ENCODE assay signal across 16 cellular contexts in the genomic region with DNA sequence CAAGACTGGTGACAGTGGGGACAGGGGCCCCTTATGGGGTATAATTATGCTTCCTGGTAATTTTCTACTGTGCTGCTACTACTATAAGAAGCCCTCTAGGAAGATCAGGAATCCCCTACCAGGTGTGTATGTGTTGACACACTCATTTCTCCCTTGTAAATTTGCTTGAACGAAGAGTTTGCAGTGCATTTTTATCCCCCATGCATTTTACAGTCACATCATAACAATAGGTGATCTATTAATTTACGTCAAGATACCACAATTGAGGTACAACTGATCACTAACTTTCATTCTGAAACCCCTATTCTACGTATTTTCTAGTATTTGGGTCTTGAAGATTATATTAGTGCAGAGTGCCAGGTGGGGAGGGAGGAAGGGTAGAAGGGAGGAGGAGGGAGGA.
DNase-seq lines count a peak whose midpoint lies in the region; ATAC-seq, FAIRE-seq and TF ChIP-seq lines count a peak whose summit lies in the region.
"Had no signal": no experiment of that assay in that cellular context is flagged by ENCODE, and none has a peak within 500 bp of the region (broad histone marks: within the 10 kb centered on the region; RNA-seq: fewer than 3 reads in every experiment).

No MANE protein-coding gene starts in this region.

- H3K9ac ChIP-seq in mucosa of rectum (ENCODE audit: low read depth in 1 of 2, low read length in 2 of 2): no peak overlapping the region
- H3K9ac ChIP-seq: parathyroid adenoma, SK-N-SH had no signal

- no peak overlapping the region for H3K27ac Mint-ChIP-seq in stimulated activated effector memory CD8-positive, alpha-beta T cell treated with anti-CD3 and anti-CD28 coated beads, Interleukin-12 subunit alpha, Interleukin-12 subunit beta, amount 100 ng/mL, for 72 hours
- no peak overlapping the region for H3K27ac Mint-ChIP-seq in endothelial cell (ENCODE audit: unreplicated experiment)
- H3K27ac Mint-ChIP-seq: activated naive CD4-positive, alpha-beta T cell treated with anti-CD3 and anti-CD28 coated beads, Interleukin-2, amount 50 U/mL, for 72 hours; CD14-positive monocyte had no signal

- ATAC-seq in HG02571 (IDR thresholded peaks at IDR 0.05; ENCODE audit: unreplicated experiment) (peak; percentile 42), HG03139 (IDR thresholded peaks at IDR 0.05; ENCODE audit: unreplicated experiment) (peak; percentile 64)
- ATAC-seq in stimulated activated effector memory CD8-positive, alpha-beta T cell treated with anti-CD3 and anti-CD28 coated beads, Interleukin-12 subunit alpha, Interleukin-12 subunit beta, amount 100 ng/mL, for 72 hours: no peak
- ATAC-seq in activated CD4-positive, CD25-positive, alpha-beta regulatory T cell treated with anti-CD3 and anti-CD28 coated beads, Interleukin-2, amount 50 U/mL, for 24 hours: no peak
- ATAC-seq: activated naive CD4-positive, alpha-beta T cell treated with anti-CD3 and anti-CD28 coated beads, Interleukin-2, amount 50 U/mL, for 72 hours; HCT116 had no signal

- H3K4me3 ChIP-seq in mucosa of rectum (ENCODE audit: low read length in 2 of 2): no peak overlapping the region

- peak; percentile 78 for FAIRE-seq in GM19239 (lab: Jason Lieb, UNC)
- FAIRE-seq: GM12892 had no signal

- H3K4me3 Mint-ChIP-seq in stimulated activated effector memory CD8-positive, alpha-beta T cell treated with anti-CD3 and anti-CD28 coated beads, Interleukin-12 subunit alpha, Interleukin-12 subunit beta, amount 100 ng/mL, for 72 hours: no peak overlapping the region
- no peak overlapping the region for H3K4me3 Mint-ChIP-seq in endothelial cell (ENCODE audit: unreplicated experiment)
- H3K4me3 Mint-ChIP-seq: CD14-positive monocyte had no signal

- DNase-seq in GM19239 (ENCODE audit: insufficient read length, low spot score) (no peak), endothelial cell (ENCODE audit: low spot score) (no peak)
- no peak for DNase-seq in stimulated activated effector memory CD8-positive, alpha-beta T cell treated with anti-CD3 and anti-CD28 coated beads, Interleukin-12 subunit alpha, Interleukin-12 subunit beta, amount 100 ng/mL, for 72 hours (ENCODE audit: low spot score in 2 of 2)
- DNase-seq: caudate nucleus, glutamatergic neuron, islet precursor cell, SK-N-SH had no signal

- H3K27ac ChIP-seq in mucosa of rectum (ENCODE audit: low read depth in 2 of 2, low read length in 2 of 2): peak overlapping the region; percentile 49 to 72
- H3K27ac ChIP-seq: parathyroid adenoma had no signal

- H3K9me3 Mint-ChIP-seq in stimulated activated effector memory CD8-positive, alpha-beta T cell treated with anti-CD3 and anti-CD28 coated beads, Interleukin-12 subunit alpha, Interleukin-12 subunit beta, amount 100 ng/mL, for 72 hours: no peaks in the 10 kb centered on the region
- H3K9me3 Mint-ChIP-seq in endothelial cell (ENCODE audit: unreplicated experiment): no peaks in the 10 kb centered on the region
- H3K9me3 Mint-ChIP-seq: activated naive CD4-positive, alpha-beta T cell treated with anti-CD3 and anti-CD28 coated beads, Interleukin-2, amount 50 U/mL, for 72 hours; CD14-positive monocyte had no signal

- no peaks in the 10 kb centered on the region for H3K36me3 ChIP-seq in mucosa of rectum (ENCODE audit: control insufficient read depth in 2 of 2, insufficient read depth in 2 of 2, low read length in 2 of 2)

- peaks cover 9% of the 10 kb centered on the region for H3K4me1 Mint-ChIP-seq in stimulated activated effector memory CD8-positive, alpha-beta T cell treated with anti-CD3 and anti-CD28 coated beads, Interleukin-12 subunit alpha, Interleukin-12 subunit beta, amount 100 ng/mL, for 72 hours
- H3K4me1 Mint-ChIP-seq in endothelial cell (ENCODE audit: unreplicated experiment): peaks cover 4% of the 10 kb centered on the region

- H3K27me3 ChIP-seq in mucosa of rectum (ENCODE audit: control insufficient read depth in 2 of 2, insufficient read depth in 2 of 2, low read length in 2 of 2): no peaks in the 10 kb centered on the region

- peaks cover 4% of the 10 kb centered on the region in 2 donors for H3K4me1 ChIP-seq in mucosa of rectum (ENCODE audit: control insufficient read depth in 2 of 2, insufficient read depth in 2 of 2, low read length in 2 of 2)
- H3K4me1 ChIP-seq: parathyroid adenoma had no signal

- no peaks in the 10 kb centered on the region for H3K9me3 ChIP-seq in mucosa of rectum (ENCODE audit: control insufficient read depth in 2 of 2, low read length in 2 of 2)
- H3K9me3 ChIP-seq: SK-N-SH had no signal

- H3K27me3 Mint-ChIP-seq in endothelial cell (ENCODE audit: unreplicated experiment): peaks cover 1% of the 10 kb centered on the region

- H3K36me3 Mint-ChIP-seq in stimulated activated effector memory CD8-positive, alpha-beta T cell treated with anti-CD3 and anti-CD28 coated beads, Interleukin-12 subunit alpha, Interleukin-12 subunit beta, amount 100 ng/mL, for 72 hours: peaks cover 5% of the 10 kb centered on the region
- no peaks in the 10 kb centered on the region for H3K36me3 Mint-ChIP-seq in endothelial cell (ENCODE audit: low read depth, unreplicated experiment)
- H3K36me3 Mint-ChIP-seq: activated naive CD4-positive, alpha-beta T cell treated with anti-CD3 and anti-CD28 coated beads, Interleukin-2, amount 50 U/mL, for 72 hours; CD14-positive monocyte had no signal

- no peak for TF ChIP-seq CTCF in endothelial cell (IDR thresholded peaks at IDR 0.05; ENCODE audit: unreplicated experiment)

Comparison
In these comparisons a context has a peak if more than half of its experiments do, and no peak if none do; other contexts are left out.
1. ATAC-seq: peak in HG02571 (single experiment) and HG03139 (single experiment); none in stimulated activated effector memory CD8-positive, alpha-beta T cell treated with anti-CD3 and anti-CD28 coated beads, Interleukin-12 subunit alpha, Interleukin-12 subunit beta, amount 100 ng/mL, for 72 hours (single experiment) and activated CD4-positive, CD25-positive, alpha-beta regulatory T cell treated with anti-CD3 and anti-CD28 coated beads, Interleukin-2, amount 50 U/mL, for 24 hours (0 of 2).